ENCODE assay signal across 26 cellular contexts in the genomic region with DNA sequence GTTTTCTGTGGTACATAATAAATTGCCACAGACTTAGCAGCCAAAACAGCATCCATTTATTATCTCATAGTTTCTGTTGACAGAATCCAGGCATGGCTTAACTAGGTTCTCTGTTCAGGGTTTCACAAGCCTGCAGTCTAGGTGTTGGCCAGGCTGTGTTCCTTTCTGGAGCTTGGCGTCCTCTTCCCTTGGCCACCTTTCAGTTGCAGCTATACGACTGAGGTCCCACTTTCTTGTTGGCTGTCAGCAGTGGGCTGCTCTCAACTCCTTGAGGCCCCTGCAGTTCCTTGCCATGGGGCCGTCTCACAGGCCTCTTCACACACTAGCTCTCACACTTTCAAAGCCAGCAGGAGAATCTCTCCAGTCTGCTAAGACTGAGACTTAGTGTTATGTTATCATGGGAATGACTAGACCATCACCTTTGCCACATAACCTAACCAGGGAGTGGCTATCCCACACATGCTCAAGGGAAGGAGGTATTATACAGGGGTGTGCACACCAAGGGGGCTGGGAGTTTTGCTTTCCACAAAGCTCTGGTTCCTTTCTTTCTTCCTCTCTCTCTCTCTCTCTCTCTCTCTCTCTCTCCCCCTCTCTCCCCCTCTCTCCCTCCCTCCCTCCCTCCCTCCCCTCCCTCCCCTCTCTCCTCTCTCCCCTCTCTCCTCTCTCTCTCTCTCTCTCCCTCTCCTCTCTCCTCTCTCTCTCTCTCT.
"Had no signal": no experiment of that assay in that cellular context is flagged by ENCODE, and none has a peak within 500 bp of the region (broad histone marks: within the 10 kb centered on the region; RNA-seq: fewer than 3 reads in every experiment).

No MANE protein-coding gene starts in this region.

- DNase-seq: activated B cell treated with CpG ODN at 0.5 μM for 24 hours; activated CD4-positive, alpha-beta T cell treated with anti-CD3 and anti-CD28 coated beads for 36 hours; activated CD4-positive, alpha-beta T cell treated with anti-CD3 and anti-CD28 coated beads, Interleukin-2, amount 50 U/mL, for 4 hours; activated CD8-positive, alpha-beta memory T cell treated with anti-CD3 and anti-CD28 coated beads for 24 hours; activated CD8-positive, alpha-beta memory T cell treated with anti-CD3 and anti-CD28 coated beads, Interleukin-2, amount 50 U/mL, for 4 hours; activated effector memory CD4-positive, alpha-beta T cell treated with anti-CD3 and anti-CD28 coated beads, Interleukin-2, amount 50 U/mL, for 16 hours; erythroblast; foreskin keratinocyte; posterior cingulate gyrus; spleen; stimulated activated CD4-positive, alpha-beta T cell treated with anti-CD3 and anti-CD28 coated beads, Interleukin-4, amount 100 ng/mL, for 1 hour; stimulated activated naive CD8-positive, alpha-beta T cell treated with anti-CD3 and anti-CD28 coated beads, Interleukin-15, Interleukin-2, amounts not matched to agents 100 U/mL and 50 U/mL, for 24 hours; SW 1271; T-helper 17 cell; upper lobe of left lung had no signal

- H3K4me1 ChIP-seq: breast epithelium, foreskin keratinocyte, spleen, upper lobe of left lung had no signal

- H3K27me3 Mint-ChIP-seq: activated B cell treated with CpG ODN at 0.5 μM for 24 hours; activated CD4-positive, alpha-beta T cell treated with anti-CD3 and anti-CD28 coated beads for 36 hours; activated naive CD4-positive, alpha-beta T cell treated with anti-CD3 and anti-CD28 coated beads, Interleukin-2, amount 50 U/mL, for 24 hours; central memory CD8-positive, alpha-beta T cell; T-helper 17 cell had no signal

- H3K27ac Mint-ChIP-seq: activated B cell treated with CpG ODN at 0.5 μM for 24 hours; activated CD4-positive, alpha-beta T cell treated with anti-CD3 and anti-CD28 coated beads for 36 hours; activated naive CD4-positive, alpha-beta T cell treated with anti-CD3 and anti-CD28 coated beads, Interleukin-2, amount 50 U/mL, for 24 hours; mesothelial cell of epicardium; nephron; T-helper 17 cell had no signal

- H3K27me3 ChIP-seq: breast epithelium, foreskin keratinocyte, neutrophil, spleen, upper lobe of left lung had no signal

- ATAC-seq: activated CD4-positive, alpha-beta T cell treated with anti-CD3 and anti-CD28 coated beads for 36 hours; foreskin keratinocyte; stimulated activated naive CD8-positive, alpha-beta T cell treated with anti-CD3 and anti-CD28 coated beads, Interleukin-15, Interleukin-2, amounts not matched to agents 100 U/mL and 50 U/mL, for 24 hours; T-helper 17 cell had no signal

- FAIRE-seq: astrocyte, keratinocyte had no signal

- H3K9me3 Mint-ChIP-seq: activated B cell treated with CpG ODN at 0.5 μM for 24 hours; activated naive CD4-positive, alpha-beta T cell treated with anti-CD3 and anti-CD28 coated beads, Interleukin-2, amount 50 U/mL, for 24 hours; central memory CD8-positive, alpha-beta T cell; mesothelial cell of epicardium; nephron had no signal

- H3K4me1 Mint-ChIP-seq: activated B cell treated with CpG ODN at 0.5 μM for 24 hours; activated CD4-positive, alpha-beta T cell treated with anti-CD3 and anti-CD28 coated beads for 36 hours; activated naive CD4-positive, alpha-beta T cell treated with anti-CD3 and anti-CD28 coated beads, Interleukin-2, amount 50 U/mL, for 24 hours; central memory CD8-positive, alpha-beta T cell; mesothelial cell of epicardium; nephron had no signal

- H3K36me3 ChIP-seq: breast epithelium had no signal

- H3K4me3 ChIP-seq: breast epithelium, coronary artery, lung, SK-N-MC, spleen, upper lobe of left lung had no signal

- H3K4me3 Mint-ChIP-seq: activated B cell treated with CpG ODN at 0.5 μM for 24 hours; activated CD4-positive, alpha-beta T cell treated with anti-CD3 and anti-CD28 coated beads for 36 hours; activated naive CD4-positive, alpha-beta T cell treated with anti-CD3 and anti-CD28 coated beads, Interleukin-2, amount 50 U/mL, for 24 hours; central memory CD8-positive, alpha-beta T cell; mesothelial cell of epicardium; nephron; T-helper 17 cell had no signal

- H3K27ac ChIP-seq: breast epithelium, coronary artery, foreskin keratinocyte, neutrophil, SK-N-MC, spleen, upper lobe of left lung had no signal

- H3K9me3 ChIP-seq: breast epithelium, neutrophil, spleen, upper lobe of left lung had no signal
